ENCODE assay signal across 9 cellular contexts in genomic region chr9:15873573-15874177, GRCh38.
A peak's percentile ranks its signal among the peaks of the same experiment; 100 is the strongest.
DNase-seq lines count a peak whose midpoint lies in the region; ATAC-seq and TF ChIP-seq lines count a peak whose summit lies in the region.
"Had no signal": no experiment of that assay in that cellular context is flagged by ENCODE, and none has a peak within 500 bp of the region (broad histone marks: within the 10 kb centered on the region; RNA-seq: fewer than 3 reads in every experiment).

No MANE protein-coding gene starts in this region.

- no peak overlapping the region for H3K4me3 Mint-ChIP-seq in CD8-positive, alpha-beta T cell

- H3K9me3 ChIP-seq in CD8-positive, alpha-beta T cell (ENCODE audit: low read length) = no peaks in the 10 kb centered on the region
- H3K9me3 ChIP-seq in sigmoid colon = no peaks in the 10 kb centered on the region
- H3K9me3 ChIP-seq: SJSA1 had no signal

- POLR2A ChIA-PET in CD8-positive, alpha-beta T cell (lab: Charles Lee) = no interaction called here

- H3K36me3 Mint-ChIP-seq in CD8-positive, alpha-beta T cell = no peaks in the 10 kb centered on the region

- TF ChIP-seq CTCF in CD8-positive, alpha-beta T cell (IDR thresholded peaks at IDR 0.05) = peak; percentile 86
- TF ChIP-seq CTCF in foreskin fibroblast (IDR thresholded peaks at IDR 0.05; ENCODE audit: low read depth, low read length) (peak; percentile 35), sigmoid colon (IDR thresholded peaks at IDR 0.05) (peak; percentile 45 to 63 (median 56))

- WGBS in sigmoid colon, 2 donors = 5 to 18% methylated on average over 2 of the region's 2 CpGs

- no peak for ATAC-seq in CD8-positive, alpha-beta T cell
- peak; percentile 65 for ATAC-seq in GM19035 (IDR thresholded peaks at IDR 0.05; ENCODE audit: unreplicated experiment)

- DNase-seq in CD8-positive, alpha-beta T cell = no peak
- DNase-seq in Jurkat, Clone E6-1 (ENCODE audit: low read depth, low spot score) = peak; percentile 39
- DNase-seq in SK-MEL-5 (ENCODE audit: low read depth, low spot score) (peak; percentile 64), foreskin fibroblast (peak; percentile 40 to 76), sigmoid colon (no peak), GM19240 (ENCODE audit: insufficient read length, low spot score) (no peak), GDM1 (lab: John Stamatoyannopoulos, UW) (no peak)

- H3K9me3 Mint-ChIP-seq in CD8-positive, alpha-beta T cell = no peaks in the 10 kb centered on the region

- H3K4me3 ChIP-seq in CD8-positive, alpha-beta T cell (ENCODE audit: low read depth, low read length) = no peak overlapping the region
- no peak overlapping the region for H3K4me3 ChIP-seq in Jurkat, Clone E6-1 (ENCODE audit: low read length)
- H3K4me3 ChIP-seq in foreskin fibroblast (ENCODE audit: low read depth in 1 of 2, low read length in 2 of 2) (no peak overlapping the region), sigmoid colon (no peak overlapping the region)
- H3K4me3 ChIP-seq: SJSA1 had no signal

- no peak for TF ChIP-seq POLR2A in sigmoid colon (IDR thresholded peaks at IDR 0.05)

- H3K27me3 Mint-ChIP-seq in CD8-positive, alpha-beta T cell (ENCODE audit: low read depth) = no peaks in the 10 kb centered on the region

- intact Hi-C loops in CD8-positive, alpha-beta T cell (cut with DNase I, micrococcal nuclease) = loop anchor here (2.0 to 5.0 kb wide), 2 partner anchors 259 to 1589 kb away; no protein-coding TSS in a partner anchor
- intact Hi-C loops in sigmoid colon (cut with DNase I) = loop anchor here (5.0 to 10.0 kb wide), 2 partner anchors 261 to 779 kb away; no protein-coding TSS in a partner anchor

- no peaks in the 10 kb centered on the region for H3K4me1 ChIP-seq in CD8-positive, alpha-beta T cell (ENCODE audit: insufficient read depth, low read length)
- H3K4me1 ChIP-seq in sigmoid colon = peaks cover 0 to 4% (median 0%) of the 10 kb centered on the region in 4 donors
- H3K4me1 ChIP-seq: SJSA1 had no signal

- no peak for TF ChIP-seq EP300 in sigmoid colon (IDR thresholded peaks at IDR 0.05)

- no peak overlapping the region for H3K27ac Mint-ChIP-seq in CD8-positive, alpha-beta T cell

- CTCF ChIA-PET in CD8-positive, alpha-beta T cell (lab: Charles Lee) = interaction anchor here (1.0 kb wide), 1 partner anchor 11 kb away, joined by 4 read pairs; no protein-coding TSS in a partner anchor

- no peak overlapping the region for H3K27ac ChIP-seq in CD8-positive, alpha-beta T cell (ENCODE audit: low read depth, low read length)
- no peak overlapping the region for H3K27ac ChIP-seq in sigmoid colon
- H3K27ac ChIP-seq: SJSA1 had no signal

- in situ Hi-C loops in SK-MEL-5 (cut with HindIII; ENCODE audit: low pct_unique_long_range_greater_than_20kb, low sequenced_read_pairs) = no loop called here

- H3K36me3 ChIP-seq in CD8-positive, alpha-beta T cell (ENCODE audit: insufficient read depth, low read length) = no peaks in the 10 kb centered on the region
- no peaks in the 10 kb centered on the region for H3K36me3 ChIP-seq in sigmoid colon
- H3K36me3 ChIP-seq: SJSA1 had no signal

- no peaks in the 10 kb centered on the region for H3K27me3 ChIP-seq in CD8-positive, alpha-beta T cell (ENCODE audit: insufficient read depth, low read length)
- H3K27me3 ChIP-seq in sigmoid colon = no peaks in the 10 kb centered on the region
- H3K27me3 ChIP-seq: SJSA1 had no signal

- no peaks in the 10 kb centered on the region for H3K4me1 Mint-ChIP-seq in CD8-positive, alpha-beta T cell (ENCODE audit: low read depth)

Comparison
In these comparisons a context has a peak if more than half of its experiments do, and no peak if none do; other contexts are left out.
1. DNase-seq: peak in Jurkat, Clone E6-1 (single experiment), SK-MEL-5 (single experiment) and foreskin fibroblast (2 of 2); none in CD8-positive, alpha-beta T cell (0 of 7), sigmoid colon (single experiment), GM19240 (single experiment) and GDM1 (single experiment).
2. CTCF ChIP-seq: peak in every context shown above with its lines; median percentile 86 in CD8-positive, alpha-beta T cell; 56 in sigmoid colon; 35 in foreskin fibroblast.